ENCODE assay signal across 19 cellular contexts in the genomic region with DNA sequence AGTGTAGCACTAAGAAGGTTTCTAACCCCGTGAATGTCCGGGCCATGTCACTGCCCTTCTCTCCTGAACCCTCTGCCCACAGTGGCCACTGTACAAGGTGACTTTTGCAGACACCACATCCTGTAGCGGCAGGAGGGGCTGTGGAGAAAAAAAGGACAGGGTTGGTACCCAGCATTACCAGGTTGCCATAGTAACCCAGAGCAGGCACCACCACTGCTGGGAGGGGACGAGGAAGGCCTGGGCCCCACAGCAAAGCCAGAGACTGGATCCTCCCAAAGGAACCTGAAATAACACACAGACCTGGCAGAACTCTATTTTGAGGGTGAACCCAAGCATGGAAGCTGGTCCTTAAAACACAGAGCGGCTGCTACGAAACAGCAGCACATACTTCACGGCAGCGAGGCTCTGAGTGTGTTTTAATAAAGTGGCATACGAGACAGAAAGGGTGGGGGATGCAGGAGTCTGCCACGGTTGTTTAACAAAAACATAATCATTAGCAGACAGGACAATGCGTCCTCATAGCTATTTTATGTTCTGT.
A peak's percentile ranks its signal among the peaks of the same experiment; 100 is the strongest.
DNase-seq lines count a peak whose midpoint lies in the region; ATAC-seq and TF ChIP-seq lines count a peak whose summit lies in the region.
"Had no signal": no experiment of that assay in that cellular context is flagged by ENCODE, and none has a peak within 500 bp of the region (broad histone marks: within the 10 kb centered on the region; RNA-seq: fewer than 3 reads in every experiment).

No MANE protein-coding gene starts in this region.

- H3K4me3 ChIP-seq in IMR-90 (ENCODE audit: insufficient read depth, low read depth, low read length) (no peak overlapping the region), neural progenitor cell (no peak overlapping the region)
- H3K4me3 ChIP-seq: Peyer's patch had no signal

- no peak overlapping the region for H3K27ac ChIP-seq in IMR-90 (ENCODE audit: insufficient read depth, low read length)
- H3K27ac ChIP-seq in neural progenitor cell = no peak overlapping the region
- H3K27ac ChIP-seq: Peyer's patch had no signal

- no peaks in the 10 kb centered on the region for H3K79me1 ChIP-seq in IMR-90 (ENCODE audit: low read depth in 1 of 2, low read length in 2 of 2)

- no peak overlapping the region for H3K18ac ChIP-seq in IMR-90 (ENCODE audit: low read depth, low read length)

- no peak overlapping the region for H3K23ac ChIP-seq in IMR-90 (ENCODE audit: low read depth, low read length)

- no peak overlapping the region for H4K5ac ChIP-seq in IMR-90 (ENCODE audit: low read depth, low read length)

- H3K4me3 Mint-ChIP-seq in brain (peak overlapping the region in 2 of 5 experiments; percentile 38 to 61), neural progenitor cell (no peak overlapping the region)
- H3K4me3 Mint-ChIP-seq: HFFc6 had no signal

- no peak overlapping the region for H2BK20ac ChIP-seq in IMR-90 (ENCODE audit: low read depth, low read length)

- no peak overlapping the region for H2BK5ac ChIP-seq in IMR-90 (ENCODE audit: low read depth, low read length, poor library complexity, severe bottlenecking)

- no peak overlapping the region for H4K8ac ChIP-seq in IMR-90 (ENCODE audit: low read depth in 2 of 2, low read length in 2 of 2)

- H3K4me2 ChIP-seq in IMR-90 (ENCODE audit: low read depth, low read length) (no peak overlapping the region), neural progenitor cell (no peak overlapping the region)

- H2BK120ac ChIP-seq in IMR-90 (ENCODE audit: low read depth, low read length) = no peak overlapping the region

- dilution Hi-C loops in IMR-90 (cut with HindIII; ENCODE audit: low sequenced_read_pairs, unreplicated experiment) = no loop called here

- H2BK15ac ChIP-seq in IMR-90 (ENCODE audit: low read depth, low read length) = no peak overlapping the region

- H3K9me1 ChIP-seq in IMR-90 (ENCODE audit: insufficient read depth, low read length) = no peaks in the 10 kb centered on the region

- no peak overlapping the region for H3K9ac ChIP-seq in IMR-90 (ENCODE audit: low read depth, low read length)
- H3K9ac ChIP-seq in neural progenitor cell = no peak overlapping the region

- POLR2A ChIA-PET in IMR-90 (lab: Charles Lee; ENCODE audit: unreplicated experiment) = interaction anchor here (0.5 kb wide), 1 partner anchor 743 kb away, joined by 5 read pairs; no protein-coding TSS in a partner anchor

- TF ChIP-seq RAD21 in IMR-90 (IDR thresholded peaks at IDR 0.05; ENCODE audit: low read length) = no peak

- H3K4ac ChIP-seq in IMR-90 (ENCODE audit: low read depth, low read length) = no peak overlapping the region

- intact Hi-C loops in IMR-90 (cut with micrococcal nuclease) = no loop called here

- H3K14ac ChIP-seq in IMR-90 (replicated peaks; ENCODE audit: low read depth, low read length) = no peak overlapping the region

- H3K4me1 Mint-ChIP-seq in brain = peaks cover 30% of the 10 kb centered on the region
- H3K4me1 Mint-ChIP-seq in neural progenitor cell = peaks cover 9% of the 10 kb centered on the region

- H3K36me3 Mint-ChIP-seq in brain (no peaks in the 10 kb centered on the region), neural progenitor cell (no peaks in the 10 kb centered on the region)

- BruUV-seq in IMR-90 (replicated peaks; lab: Mats Ljungman, UMichigan) = no TSS peak

- no peaks in the 10 kb centered on the region for H3K36me3 ChIP-seq in IMR-90 (ENCODE audit: control insufficient read depth, insufficient read depth, low read length)
- no peaks in the 10 kb centered on the region for H3K36me3 ChIP-seq in neural progenitor cell
- H3K36me3 ChIP-seq: Peyer's patch had no signal

- no peak overlapping the region for H4K91ac ChIP-seq in IMR-90 (ENCODE audit: insufficient read depth, low read depth, low read length)

- H4K20me1 ChIP-seq in IMR-90 (ENCODE audit: insufficient read depth, low read length) = no peaks in the 10 kb centered on the region; the same call in 1 of the 2 replicates
- H4K20me1 ChIP-seq in neural progenitor cell (ENCODE audit: low read depth) = no peaks in the 10 kb centered on the region

- CTCF ChIA-PET in IMR-90 (lab: Yijun Ruan, JAX) = no interaction called here

- no peak for DNase-seq in IMR-90
- peak; percentile 13 to 51 for DNase-seq in NCI-H187 (lab: John Stamatoyannopoulos, UW)
- DNase-seq in neural progenitor cell (ENCODE audit: low spot score) = peak; percentile 14
- DNase-seq in germinal center (ENCODE audit: low spot score) = no peak
- DNase-seq in ecto neural progenitor cell (ENCODE audit: low spot score) = no peak
- DNase-seq: ACHN, AML-193, COR-L47, DMS153, HFFc6, NCI-H1436 treated with DMSO at 0.1 percent for 48 hours, NCI-H2171 treated with DMSO at 0.1 percent for 48 hours, NCI-H510A treated with DMSO at 0.1 percent for 48 hours, Peyer's patch, T-helper 1 cell had no signal

- no peak overlapping the region for H2AK5ac ChIP-seq in IMR-90 (ENCODE audit: low read depth, low read length)

- H3K56ac ChIP-seq in IMR-90 (ENCODE audit: extremely low read depth, insufficient read depth, low read length) = no peak overlapping the region

- no peak overlapping the region for H2AFZ ChIP-seq in IMR-90 (replicated peaks; ENCODE audit: low read length, poor library complexity)
- H2AFZ ChIP-seq in neural progenitor cell (replicated peaks) = no peak overlapping the region

- TF ChIP-seq POLR2A in IMR-90 (IDR thresholded peaks at IDR 0.05; ENCODE audit: low read depth, low read length) = no peak

- no peaks in the 10 kb centered on the region for H3K27me3 ChIP-seq in IMR-90 (ENCODE audit: control insufficient read depth, insufficient read depth, low read length)
- no peaks in the 10 kb centered on the region for H3K27me3 ChIP-seq in neural progenitor cell
- H3K27me3 ChIP-seq: Peyer's patch had no signal

- no peak overlapping the region for H2AK9ac ChIP-seq in IMR-90 (replicated peaks; ENCODE audit: low read depth, low read length, poor library complexity)

- TF ChIP-seq CTCF in IMR-90 (conservative IDR thresholded peaks at IDR 0.05; ENCODE audit: low read depth, low read length) (no peak), brain (conservative IDR thresholded peaks at IDR 0.05) (no peak), neural progenitor cell (IDR thresholded peaks at IDR 0.05) (no peak)

- H3F3A ChIP-seq in neural progenitor cell (ENCODE audit: low read depth) = no peaks in the 10 kb centered on the region

- ATAC-seq in IMR-90 (ENCODE audit: low read depth) (peak; percentile 14), HG03442 (IDR thresholded peaks at IDR 0.05; ENCODE audit: unreplicated experiment) (no peak), GM18498 (IDR thresholded peaks at IDR 0.05; ENCODE audit: unreplicated experiment) (no peak)
- ATAC-seq: Right ventricle myocardium inferior had no signal

- H3K9me3 ChIP-seq in IMR-90 (ENCODE audit: control insufficient read depth, insufficient read depth, low read length) = no peaks in the 10 kb centered on the region
- H3K9me3 ChIP-seq in neural progenitor cell (ENCODE audit: low read depth) = no peaks in the 10 kb centered on the region
- H3K9me3 ChIP-seq: Peyer's patch had no signal

- H3K9me3 Mint-ChIP-seq in brain = peaks cover 0 to 4% (median 2%) of the 10 kb centered on the region in 5 experiments
- peaks cover 2% of the 10 kb centered on the region for H3K9me3 Mint-ChIP-seq in neural progenitor cell

- in situ Hi-C loops in IMR-90 (cut with MboI; ENCODE audit: low sequenced_read_pairs) = no loop called here

- 60% methylated on average over 1 of the region's 11 CpGs; no CpG with 5 or more reads in 1 of the 2 experiments for WGBS in IMR-90 (ENCODE audit: extremely low coverage in 2 of 2, insufficient read length in 1 of 2), 2 experiments

- H3K4me1 ChIP-seq in IMR-90 (ENCODE audit: control insufficient read depth, insufficient read depth, low read length) = no peaks in the 10 kb centered on the region
- no peaks in the 10 kb centered on the region for H3K4me1 ChIP-seq in neural progenitor cell
- H3K4me1 ChIP-seq: Peyer's patch had no signal

- H3K27me3 Mint-ChIP-seq in brain = peaks cover 1% of the 10 kb centered on the region
- H3K27me3 Mint-ChIP-seq in neural progenitor cell (ENCODE audit: insufficient read depth, low read depth) = peaks cover 2% of the 10 kb centered on the region

- H3K79me2 ChIP-seq in neural progenitor cell (ENCODE audit: low read depth) = no peaks in the 10 kb centered on the region

- H3K27ac Mint-ChIP-seq in brain (peak overlapping the region in 4 of 5 experiments; percentile 58 to 92 (median 80)), neural progenitor cell (no peak overlapping the region)
- H3K27ac Mint-ChIP-seq: HFFc6 had no signal

TF ChIP-seq in IMR-90, 13 proteins besides CTCF, POLR2A, EP300 and RAD21:
- no peak for TF ChIP-seq FOS (IDR thresholded peaks at IDR 0.05; ENCODE audit: low read depth, low read length)
- no peak for TF ChIP-seq USF2 (IDR thresholded peaks at IDR 0.05; ENCODE audit: low read depth, low read length)
- no peak for TF ChIP-seq MAZ (IDR thresholded peaks at IDR 0.05; ENCODE audit: borderline replicate concordance, low read depth, low read length)
- no peak for TF ChIP-seq SMC3 (IDR thresholded peaks at IDR 0.05; ENCODE audit: low read depth, low read length)
- no peak for TF ChIP-seq RCOR1 (IDR thresholded peaks at IDR 0.05; ENCODE audit: insufficient replicate concordance, low read length)
- no peak for TF ChIP-seq NFE2L2 (IDR thresholded peaks at IDR 0.05; ENCODE audit: low read depth, low read length)
- TF ChIP-seq CEBPB (IDR thresholded peaks at IDR 0.05; ENCODE audit: low read depth, low read length) = no peak

Comparison
In these comparisons a context has a peak if more than half of its experiments do, and no peak if none do; other contexts are left out.
1. DNase-seq: peak in NCI-H187 (2 of 2) and neural progenitor cell (single experiment); none in IMR-90 (single experiment), germinal center (single experiment) and ecto neural progenitor cell (single experiment).